21 cellular contexts compared by ENCODE assay signal in the genomic region with DNA sequence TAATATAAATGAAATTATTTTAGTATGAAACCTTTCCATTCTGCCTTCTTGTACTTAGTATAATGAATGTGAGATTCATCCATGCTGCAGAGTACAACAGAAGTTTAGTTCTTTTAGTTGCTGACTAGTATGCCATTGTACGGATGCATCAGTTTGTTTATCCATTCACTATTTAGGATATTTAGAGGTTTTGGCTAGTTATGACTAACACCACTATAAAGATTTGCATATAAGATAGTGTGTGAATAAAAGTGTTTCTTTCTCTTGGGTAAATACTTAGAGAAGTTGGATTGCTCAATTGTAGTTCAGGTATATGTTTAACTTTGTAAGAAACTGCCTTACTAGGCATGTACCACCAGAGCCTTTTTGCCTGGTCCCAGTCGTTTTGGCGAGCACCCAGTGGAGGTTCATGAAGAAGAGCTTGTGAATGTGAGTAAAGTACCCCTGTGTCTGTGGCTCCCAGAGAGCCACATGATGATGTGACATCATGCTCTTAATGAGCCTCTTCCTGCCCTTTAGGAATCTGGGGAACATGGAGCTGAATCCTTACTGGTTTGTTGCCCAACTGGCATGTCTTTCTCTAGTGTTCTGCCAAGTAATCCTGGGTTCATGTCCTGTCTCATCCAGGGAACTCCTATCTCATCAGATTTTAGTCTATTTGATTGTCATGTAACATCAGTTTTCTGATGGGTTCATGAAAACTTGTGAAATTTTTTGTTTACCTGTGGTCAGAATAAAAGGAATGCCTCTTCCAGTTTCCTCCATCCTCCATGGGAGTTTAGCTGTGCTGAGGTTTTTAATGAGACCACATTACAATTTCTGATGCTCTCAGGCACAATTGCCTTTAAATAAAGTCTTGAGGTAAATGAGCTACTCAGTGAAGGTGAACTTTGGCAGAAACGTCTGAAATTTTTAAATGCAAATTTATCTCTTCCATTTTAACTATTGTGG.
DNase-seq lines count a peak whose midpoint lies in the region; ATAC-seq and TF ChIP-seq lines count a peak whose summit lies in the region.
"Had no signal": no experiment of that assay in that cellular context is flagged by ENCODE, and none has a peak within 500 bp of the region (broad histone marks: within the 10 kb centered on the region; RNA-seq: fewer than 3 reads in every experiment).

No MANE protein-coding gene starts in this region.

- no peak overlapping the region for H2BK5ac ChIP-seq in IMR-90 (ENCODE audit: low read depth, low read length, poor library complexity, severe bottlenecking)

- H3K9me1 ChIP-seq in IMR-90 (ENCODE audit: insufficient read depth, low read length): no peaks in the 10 kb centered on the region

- in situ Hi-C loops in IMR-90 (cut with MboI; ENCODE audit: low sequenced_read_pairs): no loop called here

- no peak overlapping the region for H3K23ac ChIP-seq in IMR-90 (ENCODE audit: low read depth, low read length)

- peak overlapping the region; percentile 14; the same call in 1 of the 2 replicates for H3K4ac ChIP-seq in IMR-90 (ENCODE audit: low read depth, low read length)

- no TSS peak for BruUV-seq in IMR-90 (replicated peaks; lab: Mats Ljungman, UMichigan)

- H3K9me2 ChIP-seq in SK-N-SH: no peaks in the 10 kb centered on the region

- no peaks in the 10 kb centered on the region for H3K27me3 ChIP-seq in IMR-90 (ENCODE audit: control insufficient read depth, insufficient read depth, low read length)
- H3K27me3 ChIP-seq in SK-N-SH (ENCODE audit: insufficient read depth): no peaks in the 10 kb centered on the region
- H3K27me3 ChIP-seq in osteoblast (ENCODE audit: insufficient read depth, low read length): no peaks in the 10 kb centered on the region
- H3K27me3 ChIP-seq: suprapubic skin had no signal

- peak overlapping the region in 1 of 2 experiments; percentile 4; a peak in 1 of 4 replicates for H4K8ac ChIP-seq in IMR-90 (ENCODE audit: low read depth in 2 of 2, low read length in 2 of 2)

- H2BK120ac ChIP-seq in IMR-90 (ENCODE audit: low read depth, low read length): no peak overlapping the region

- no peak overlapping the region for H4K91ac ChIP-seq in IMR-90 (ENCODE audit: insufficient read depth, low read depth, low read length)

- H3K4me1 ChIP-seq in IMR-90 (ENCODE audit: control insufficient read depth, insufficient read depth, low read length) (no peaks in the 10 kb centered on the region), SK-N-SH (ENCODE audit: control insufficient read depth in 1 of 2, insufficient read depth in 2 of 2, low read depth in 1 of 2, low read length in 1 of 2) (no peaks in the 10 kb centered on the region), osteoblast (ENCODE audit: insufficient read depth, low read length) (no peaks in the 10 kb centered on the region)
- H3K4me1 ChIP-seq: foreskin keratinocyte, parathyroid adenoma, suprapubic skin had no signal

- no peak for TF ChIP-seq CTCF in IMR-90 (conservative IDR thresholded peaks at IDR 0.05; ENCODE audit: low read depth, low read length)
- TF ChIP-seq CTCF in SK-N-SH (IDR thresholded peaks at IDR 0.05): no peak
- no peak for TF ChIP-seq CTCF in osteoblast (IDR thresholded peaks at IDR 0.05; ENCODE audit: extremely low read depth, low read depth, low read length)

- intact Hi-C loops in IMR-90 (cut with micrococcal nuclease): no loop called here

- H2AFZ ChIP-seq in IMR-90 (replicated peaks; ENCODE audit: low read length, poor library complexity) (no peak overlapping the region), SK-N-SH (ENCODE audit: low read depth) (no peak overlapping the region), osteoblast (ENCODE audit: low read length) (no peak overlapping the region)
- H2AFZ ChIP-seq: parathyroid adenoma had no signal

- TF ChIP-seq RAD21 in IMR-90 (IDR thresholded peaks at IDR 0.05; ENCODE audit: low read length): no peak
- TF ChIP-seq RAD21 in SK-N-SH (IDR thresholded peaks at IDR 0.05; ENCODE audit: low read length): no peak

- H3K36me3 ChIP-seq in IMR-90 (ENCODE audit: control insufficient read depth, insufficient read depth, low read length) (no peaks in the 10 kb centered on the region), SK-N-SH (replicated peaks in 1 of 2; ENCODE audit: control insufficient read depth in 1 of 2, insufficient read depth in 2 of 2, low read length in 1 of 2) (no peaks in the 10 kb centered on the region), osteoblast (ENCODE audit: insufficient read depth, low read length) (no peaks in the 10 kb centered on the region)
- H3K36me3 ChIP-seq: suprapubic skin had no signal

- dilution Hi-C loops in IMR-90 (cut with HindIII; ENCODE audit: low sequenced_read_pairs, unreplicated experiment): no loop called here

- H2AK5ac ChIP-seq in IMR-90 (ENCODE audit: low read depth, low read length): no peak overlapping the region; the same call in 1 of the 2 replicates

- no peak overlapping the region for H2AK9ac ChIP-seq in IMR-90 (replicated peaks; ENCODE audit: low read depth, low read length, poor library complexity)

- no peak overlapping the region for H3K56ac ChIP-seq in IMR-90 (ENCODE audit: extremely low read depth, insufficient read depth, low read length)

- no peaks in the 10 kb centered on the region for H4K20me1 ChIP-seq in IMR-90 (ENCODE audit: insufficient read depth, low read length)
- no peaks in the 10 kb centered on the region for H4K20me1 ChIP-seq in SK-N-SH (ENCODE audit: insufficient read depth)
- H4K20me1 ChIP-seq in osteoblast (ENCODE audit: insufficient read depth, low read length): no peaks in the 10 kb centered on the region

- no peak overlapping the region for H4K5ac ChIP-seq in IMR-90 (ENCODE audit: low read depth, low read length)

- no peaks in the 10 kb centered on the region for H3K79me2 ChIP-seq in SK-N-SH (ENCODE audit: insufficient read depth)
- no peaks in the 10 kb centered on the region for H3K79me2 ChIP-seq in osteoblast (ENCODE audit: insufficient read depth, low read length)
- H3K79me2 ChIP-seq: parathyroid adenoma had no signal

- ATAC-seq in IMR-90 (ENCODE audit: low read depth) (no peak), GM18519 (IDR thresholded peaks at IDR 0.05; ENCODE audit: low FRiP score, unreplicated experiment) (no peak)
- ATAC-seq: foreskin keratinocyte, left cardiac atrium, Right ventricle myocardium inferior, sciatic nerve had no signal

- H3K4me3 ChIP-seq in IMR-90 (ENCODE audit: insufficient read depth, low read depth, low read length) (no peak overlapping the region), SK-N-SH (ENCODE audit: low read depth in 2 of 2, low read length in 1 of 2) (no peak overlapping the region), osteoblast (ENCODE audit: insufficient read depth, low read length) (no peak overlapping the region)
- H3K4me3 ChIP-seq: coronary artery, suprapubic skin had no signal

- peak overlapping the region; percentile 8; the same call in 1 of the 2 replicates for H2BK20ac ChIP-seq in IMR-90 (ENCODE audit: low read depth, low read length)

- H2BK15ac ChIP-seq in IMR-90 (ENCODE audit: low read depth, low read length): no peak overlapping the region

- WGBS in IMR-90 (ENCODE audit: extremely low coverage in 2 of 2, insufficient read length in 1 of 2), 2 experiments: no CpG with 5 or more reads among the region's 4 CpGs
- 77% methylated on average over 4 of the region's 4 CpGs for WGBS in SK-N-SH (ENCODE audit: low lambda C conversion rate)

- H3K9ac ChIP-seq in IMR-90 (ENCODE audit: low read depth, low read length) (no peak overlapping the region), SK-N-SH (no peak overlapping the region)
- H3K9ac ChIP-seq: parathyroid adenoma had no signal

- POLR2A ChIA-PET in IMR-90 (lab: Charles Lee; ENCODE audit: unreplicated experiment) (no interaction called here), SK-N-SH (lab: Yijun Ruan, JAX) (no interaction called here)

- peak; percentile 7 for DNase-seq in COLO829 (ENCODE audit: low spot score)
- DNase-seq in IMR-90: peak; percentile 12
- peak; percentile 50 for DNase-seq in astrocyte of the hippocampus (ENCODE audit: low read depth, low spot score)
- peak; percentile 24 for DNase-seq in glomerular visceral epithelial cell (ENCODE audit: extremely low spot score)
- no peak for DNase-seq in SK-N-SH
- DNase-seq in NCI-H2196 (lab: John Stamatoyannopoulos, UW; ENCODE audit: unreplicated experiment): no peak
- no peak for DNase-seq in osteoblast (ENCODE audit: insufficient read length, low spot score, missing footprints)
- DNase-seq: ACHN, GF-D8, left cardiac atrium, NCI-H2107, NCI-H524 treated with DMSO at 0.1 percent for 48 hours, SW 1271 had no signal

- CTCF ChIA-PET in IMR-90 (lab: Yijun Ruan, JAX): interaction anchor here (0.6 kb wide), 1 partner anchor 26 kb away, joined by 3 read pairs; no protein-coding TSS in a partner anchor
- CTCF ChIA-PET in SK-N-SH (lab: Yijun Ruan, JAX): interaction anchor here (0.6 kb wide), 1 partner anchor 29 kb away, joined by 4 read pairs; no protein-coding TSS in a partner anchor

- H3K27ac ChIP-seq in IMR-90 (ENCODE audit: insufficient read depth, low read length) (no peak overlapping the region), SK-N-SH (ENCODE audit: low read depth in 2 of 2, low read length in 1 of 2) (no peak overlapping the region), osteoblast (ENCODE audit: low read depth, low read length) (no peak overlapping the region)
- H3K27ac ChIP-seq: C4-2B, coronary artery, foreskin keratinocyte, parathyroid adenoma, suprapubic skin had no signal

- H3K18ac ChIP-seq in IMR-90 (ENCODE audit: low read depth, low read length): 0 out of 2 replicates have a peak overlapping the region, but pooled peaks have one; percentile 43

- TF ChIP-seq EP300 in SK-N-SH (IDR thresholded peaks at IDR 0.05; ENCODE audit: borderline replicate concordance in 1 of 2, low read depth in 1 of 2, low read length in 1 of 2): no peak

- H3K79me1 ChIP-seq in IMR-90 (ENCODE audit: low read depth in 1 of 2, low read length in 2 of 2): no peaks in the 10 kb centered on the region

- TF ChIP-seq POLR2A in IMR-90 (IDR thresholded peaks at IDR 0.05; ENCODE audit: low read depth, low read length): no peak

- H3F3A ChIP-seq in SK-N-SH (replicated peaks; ENCODE audit: insufficient read depth): no peaks in the 10 kb centered on the region

- H3K14ac ChIP-seq in IMR-90 (replicated peaks; ENCODE audit: low read depth, low read length): peak overlapping the region; percentile 27

- H3K9me3 ChIP-seq in IMR-90 (ENCODE audit: control insufficient read depth, insufficient read depth, low read length) (no peaks in the 10 kb centered on the region), SK-N-SH (no peaks in the 10 kb centered on the region), osteoblast (ENCODE audit: low read depth, low read length) (no peaks in the 10 kb centered on the region)
- H3K9me3 ChIP-seq: suprapubic skin had no signal

- H3K4me2 ChIP-seq in IMR-90 (ENCODE audit: low read depth, low read length) (no peak overlapping the region), SK-N-SH (no peak overlapping the region), osteoblast (ENCODE audit: insufficient read depth, low read length) (no peak overlapping the region)

TF ChIP-seq in IMR-90, 13 proteins besides CTCF, POLR2A, EP300 and RAD21 (continues in another document):
- TF ChIP-seq MXI1 (IDR thresholded peaks at IDR 0.05; ENCODE audit: borderline replicate concordance, low read depth, low read length): no peak
- TF ChIP-seq RCOR1 (IDR thresholded peaks at IDR 0.05; ENCODE audit: insufficient replicate concordance, low read length): no peak

TF ChIP-seq in SK-N-SH, 30 proteins besides CTCF, POLR2A, EP300 and RAD21 (continues in another document):
- TF ChIP-seq RFX5 (IDR thresholded peaks at IDR 0.05; ENCODE audit: low read length) (no peak), FOXJ3 (CRISPR knock-in tag; IDR thresholded peaks at IDR 0.05) (no peak), GABPA (IDR thresholded peaks at IDR 0.05; ENCODE audit: low read depth) (no peak)

Comparison
In these comparisons a context has a peak if more than half of its experiments do, and no peak if none do; other contexts are left out.
1. DNase-seq: peak in COLO829 (single experiment), IMR-90 (single experiment), astrocyte of the hippocampus (single experiment) and glomerular visceral epithelial cell (single experiment); none in SK-N-SH (single experiment), NCI-H2196 (single experiment) and osteoblast (single experiment).